In genomic region chr5:82422751-82423181, GRCh38 we compare ENCODE assay signal across 13 cellular contexts.
DNase-seq lines count a peak whose midpoint lies in the region; ATAC-seq and TF ChIP-seq lines count a peak whose summit lies in the region.
"Had no signal": no experiment of that assay in that cellular context is flagged by ENCODE, and none has a peak within 500 bp of the region (broad histone marks: within the 10 kb centered on the region; RNA-seq: fewer than 3 reads in every experiment).

No MANE protein-coding gene starts in this region.

- no peak overlapping the region for H3K4me3 ChIP-seq in ACC112 (ENCODE audit: low read depth, low read length)
- no peak overlapping the region for H3K4me3 ChIP-seq in osteoblast (ENCODE audit: insufficient read depth, low read length)
- no peak overlapping the region for H3K4me3 ChIP-seq in trophoblast cell (ENCODE audit: low read depth, low read length)

- H3K9me3 ChIP-seq in osteoblast (ENCODE audit: low read depth, low read length) = no peaks in the 10 kb centered on the region
- H3K9me3 ChIP-seq in trophoblast cell (ENCODE audit: insufficient read depth, low read depth, low read length) = peaks cover 2% of the 10 kb centered on the region

- H3K27me3 ChIP-seq in ACC112 (ENCODE audit: insufficient read depth, low read length) (no peaks in the 10 kb centered on the region), osteoblast (ENCODE audit: insufficient read depth, low read length) (no peaks in the 10 kb centered on the region), trophoblast cell (ENCODE audit: insufficient read depth, low read length) (no peaks in the 10 kb centered on the region)

- no peaks in the 10 kb centered on the region for H3K79me1 ChIP-seq in trophoblast cell (ENCODE audit: low read length)

- H3K36me3 ChIP-seq in ACC112 (ENCODE audit: insufficient read depth, low read length) = no peaks in the 10 kb centered on the region
- H3K36me3 ChIP-seq in osteoblast (ENCODE audit: insufficient read depth, low read length) = no peaks in the 10 kb centered on the region
- no peaks in the 10 kb centered on the region for H3K36me3 ChIP-seq in trophoblast cell (ENCODE audit: control insufficient read depth in 1 of 2, insufficient read depth in 2 of 2, low read length in 2 of 2)

- DNase-seq in OCI-M1 (lab: John Stamatoyannopoulos, UW) (peak; percentile 90), fibroblast of gingiva (ENCODE audit: low read depth) (peak; percentile 47), osteoblast (ENCODE audit: insufficient read length, low spot score, missing footprints) (peak; percentile 76), activated gamma-delta T cell treated with Interleukin-2 at 50 U/mL for 16 hours (no peak), left lobe of liver (ENCODE audit: low spot score) (no peak), trophoblast cell (no peak)
- DNase-seq: activated T-cell treated with anti-CD3 and anti-CD28 coated beads, Interleukin-2, amount 50 U/mL, for 24 hours; caudate nucleus; DND-41; stimulated activated CD4-positive, alpha-beta T cell treated with anti-CD3 and anti-CD28 coated beads, Interleukin-4, amount 100 ng/mL, for 4 hours had no signal

- no peak for TF ChIP-seq CTCF in osteoblast (IDR thresholded peaks at IDR 0.05; ENCODE audit: extremely low read depth, low read depth, low read length)

- no peak overlapping the region for H2AK5ac ChIP-seq in trophoblast cell (ENCODE audit: low read length)

- H3K23ac ChIP-seq in trophoblast cell (ENCODE audit: low read length) = no peak overlapping the region

- no peaks in the 10 kb centered on the region for H4K20me1 ChIP-seq in osteoblast (ENCODE audit: insufficient read depth, low read length)

- no peak overlapping the region for H3K18ac ChIP-seq in trophoblast cell (ENCODE audit: low read length)

- no peak overlapping the region for H3K14ac ChIP-seq in trophoblast cell (ENCODE audit: low read length)

- H3K27ac ChIP-seq in ACC112 (ENCODE audit: low read depth, low read length) = peak overlapping the region; percentile 45; the same call in 1 of the 2 replicates
- peak overlapping the region; percentile 74 for H3K27ac ChIP-seq in osteoblast (ENCODE audit: low read depth, low read length)
- no peak overlapping the region for H3K27ac ChIP-seq in trophoblast cell (ENCODE audit: low read depth, low read length)
- H3K27ac ChIP-seq: VCaP had no signal

- no peak overlapping the region for H4K8ac ChIP-seq in trophoblast cell (ENCODE audit: low read depth, low read length)

- no CpG with 5 or more reads among the region's 6 CpGs for WGBS in trophoblast cell (ENCODE audit: extremely low coverage, insufficient coverage, insufficient read length)

- H2BK120ac ChIP-seq in trophoblast cell (ENCODE audit: insufficient read depth, low read length, poor library complexity) = no peak overlapping the region

- ATAC-seq in HG03342 (IDR thresholded peaks at IDR 0.05; ENCODE audit: unreplicated experiment) = no peak
- ATAC-seq in left lobe of liver = no peak

- H3K4me2 ChIP-seq in osteoblast (ENCODE audit: insufficient read depth, low read length) = no peak overlapping the region
- H3K4me2 ChIP-seq in trophoblast cell (ENCODE audit: low read length) = no peak overlapping the region

- H2BK12ac ChIP-seq in trophoblast cell (ENCODE audit: low read length) = no peak overlapping the region

- no peak overlapping the region for H2BK5ac ChIP-seq in trophoblast cell (ENCODE audit: low read depth, low read length, poor library complexity)

- no peak overlapping the region for H3K4ac ChIP-seq in trophoblast cell (ENCODE audit: low read depth, low read length)

- H4K12ac ChIP-seq in trophoblast cell (ENCODE audit: low read depth, low read length) = no peak overlapping the region

- no peak overlapping the region for H4K91ac ChIP-seq in trophoblast cell (ENCODE audit: low read depth, low read length)

- H2AFZ ChIP-seq in ACC112 (ENCODE audit: low read length, unreplicated experiment) (peak overlapping the region; percentile 54), osteoblast (ENCODE audit: low read length) (peak overlapping the region; percentile 42), trophoblast cell (ENCODE audit: insufficient read depth, low read length, poor library complexity) (no peak overlapping the region)

- H3K79me2 ChIP-seq in ACC112 (ENCODE audit: control insufficient read depth, insufficient read depth, low read length, unreplicated experiment) = no peaks in the 10 kb centered on the region
- H3K79me2 ChIP-seq in osteoblast (ENCODE audit: insufficient read depth, low read length) = no peaks in the 10 kb centered on the region
- no peaks in the 10 kb centered on the region for H3K79me2 ChIP-seq in trophoblast cell (ENCODE audit: control insufficient read depth, insufficient read depth, low read length, poor library complexity)

- no peak overlapping the region for H3K9ac ChIP-seq in trophoblast cell (ENCODE audit: low read length)

- peaks cover 45% of the 10 kb centered on the region for H3K4me1 ChIP-seq in ACC112 (ENCODE audit: control insufficient read depth, insufficient read depth, low read length, unreplicated experiment)
- peaks cover 56% of the 10 kb centered on the region for H3K4me1 ChIP-seq in osteoblast (ENCODE audit: insufficient read depth, low read length)
- peaks cover 2 to 3% of the 10 kb centered on the region in 2 experiments for H3K4me1 ChIP-seq in trophoblast cell (ENCODE audit: control insufficient read depth in 1 of 2, insufficient read depth in 2 of 2, low read length in 2 of 2)

Comparison
In these comparisons a context has a peak if more than half of its experiments do, and no peak if none do; other contexts are left out.
1. DNase-seq: peak in OCI-M1 (single experiment), fibroblast of gingiva (single experiment) and osteoblast (single experiment); none in activated gamma-delta T cell treated with Interleukin-2 at 50 U/mL for 16 hours (single experiment), left lobe of liver (single experiment) and trophoblast cell (0 of 2).